Comparison of ENCODE assay signal across 12 cellular contexts in genomic region chr14:95137164-95137803, GRCh38. TPM values are rescaled to one million over a fixed set of nuclear protein-coding genes. Genes with fewer than 3 reads are reported as not detected.
DNase-seq lines count a peak whose midpoint lies in the region; ATAC-seq and TF ChIP-seq lines count a peak whose summit lies in the region.
"Had no signal": no experiment of that assay in that cellular context is flagged by ENCODE, and none has a peak within 500 bp of the region (broad histone marks: within the 10 kb centered on the region; RNA-seq: fewer than 3 reads in every experiment).

No MANE protein-coding gene starts in this region.

- peaks cover 71% of the 10 kb centered on the region for H4K20me1 ChIP-seq in BLaER1

- H3K27me3 Mint-ChIP-seq in endothelial cell (ENCODE audit: unreplicated experiment) (no peaks in the 10 kb centered on the region), HFFc6 (ENCODE audit: insufficient read depth) (peaks cover 2% of the 10 kb centered on the region; the same call in 1 of the 2 replicates)
- no peaks in the 10 kb centered on the region for H3K27me3 Mint-ChIP-seq in activated CD8-positive, alpha-beta memory T cell treated with anti-CD3 and anti-CD28 coated beads, Interleukin-2, amount 10 ng/mL, durations not matched to agents 7 days and 5 days

- H3K4me3 ChIP-seq in BLaER1 (no peak overlapping the region), HUES48 (ENCODE audit: low read depth, low read length) (no peak overlapping the region), rectal smooth muscle tissue (ENCODE audit: low read length) (no peak overlapping the region), aorta (ENCODE audit: low read length in 2 of 2) (no peak overlapping the region), coronary artery (no peak overlapping the region)

- H3K4me1 Mint-ChIP-seq in endothelial cell (ENCODE audit: unreplicated experiment) = peaks cover 18% of the 10 kb centered on the region
- peaks cover 8% of the 10 kb centered on the region for H3K4me1 Mint-ChIP-seq in activated CD8-positive, alpha-beta memory T cell treated with anti-CD3 and anti-CD28 coated beads, Interleukin-2, amount 10 ng/mL, durations not matched to agents 7 days and 5 days
- peaks cover 73% of the 10 kb centered on the region for H3K4me1 Mint-ChIP-seq in HFFc6 (ENCODE audit: low read depth)

- H3K9ac ChIP-seq in BLaER1 (no peak overlapping the region), HUES48 (ENCODE audit: low read depth, low read length) (no peak overlapping the region), rectal smooth muscle tissue (ENCODE audit: low read length) (no peak overlapping the region)

- no peaks in the 10 kb centered on the region for H3K27me3 ChIP-seq in BLaER1
- no peaks in the 10 kb centered on the region for H3K27me3 ChIP-seq in HUES48 (ENCODE audit: control insufficient read depth, insufficient read depth, low read length)
- no peaks in the 10 kb centered on the region for H3K27me3 ChIP-seq in rectal smooth muscle tissue (ENCODE audit: control insufficient read depth, insufficient read depth, low read length)
- no peaks in the 10 kb centered on the region for H3K27me3 ChIP-seq in aorta (ENCODE audit: control insufficient read depth in 1 of 2, insufficient read depth in 2 of 2, low read length in 1 of 2)

- peaks cover 35% of the 10 kb centered on the region for H3K36me3 ChIP-seq in BLaER1
- H3K36me3 ChIP-seq in HUES48 (ENCODE audit: control insufficient read depth, insufficient read depth, low read length) = peaks cover 22% of the 10 kb centered on the region
- H3K36me3 ChIP-seq in rectal smooth muscle tissue (ENCODE audit: control insufficient read depth, insufficient read depth, low read length) = no peaks in the 10 kb centered on the region
- H3K36me3 ChIP-seq in aorta (ENCODE audit: control insufficient read depth in 1 of 2, insufficient read depth in 2 of 2, low read length in 1 of 2) = no peaks in the 10 kb centered on the region

- DNase-seq in endothelial cell (ENCODE audit: low spot score) (no peak), aorta (no peak), coronary artery (ENCODE audit: low spot score) (no peak), HFFc6 (no peak)
- DNase-seq in activated CD8-positive, alpha-beta memory T cell treated with anti-CD3 and anti-CD28 coated beads, Interleukin-2, amount 10 ng/mL, durations not matched to agents 7 days and 5 days = no peak
- DNase-seq: activated effector memory CD4-positive, alpha-beta T cell treated with anti-CD3 and anti-CD28 coated beads, Interleukin-2, amount 50 U/mL, for 16 hours; effector CD4-positive, alpha-beta T cell; NCI-H2171 treated with DMSO at 0.1 percent for 48 hours; SW 1271 had no signal

- no peak overlapping the region for H3K4me3 Mint-ChIP-seq in endothelial cell (ENCODE audit: unreplicated experiment)
- no peak overlapping the region for H3K4me3 Mint-ChIP-seq in activated CD8-positive, alpha-beta memory T cell treated with anti-CD3 and anti-CD28 coated beads, Interleukin-2, amount 10 ng/mL, durations not matched to agents 7 days and 5 days
- no peak overlapping the region for H3K4me3 Mint-ChIP-seq in HFFc6

- no peak overlapping the region for H3K4me2 ChIP-seq in BLaER1

- CTCF ChIA-PET in activated CD8-positive, alpha-beta memory T cell treated with anti-CD3 and anti-CD28 coated beads, Interleukin-2, amount 10 ng/mL, durations not matched to agents 7 days and 5 days (lab: Charles Lee) = no interaction called here

- H3K4me1 ChIP-seq in BLaER1 (peaks cover 43% of the 10 kb centered on the region), HUES48 (ENCODE audit: control insufficient read depth, insufficient read depth, low read length) (peaks cover 43% of the 10 kb centered on the region), rectal smooth muscle tissue (ENCODE audit: control insufficient read depth, insufficient read depth, low read length) (peaks cover 4% of the 10 kb centered on the region), aorta (ENCODE audit: control insufficient read depth in 1 of 2, insufficient read depth in 2 of 2, low read length in 2 of 2) (peaks cover 4% of the 10 kb centered on the region in 2 donors)

- H3K9me3 Mint-ChIP-seq in endothelial cell (ENCODE audit: unreplicated experiment) (no peaks in the 10 kb centered on the region), HFFc6 (no peaks in the 10 kb centered on the region)
- H3K9me3 Mint-ChIP-seq in activated CD8-positive, alpha-beta memory T cell treated with anti-CD3 and anti-CD28 coated beads, Interleukin-2, amount 10 ng/mL, durations not matched to agents 7 days and 5 days (ENCODE audit: low read depth) = no peaks in the 10 kb centered on the region

- no peak for TF ChIP-seq CTCF in endothelial cell (IDR thresholded peaks at IDR 0.05; ENCODE audit: unreplicated experiment)
- no peak for TF ChIP-seq CTCF in coronary artery (IDR thresholded peaks at IDR 0.05)
- TF ChIP-seq CTCF in HFFc6 (IDR thresholded peaks at IDR 0.05) = no peak

- H3K27ac Mint-ChIP-seq in endothelial cell (ENCODE audit: unreplicated experiment) = peak overlapping the region; percentile 89
- no peak overlapping the region for H3K27ac Mint-ChIP-seq in activated CD8-positive, alpha-beta memory T cell treated with anti-CD3 and anti-CD28 coated beads, Interleukin-2, amount 10 ng/mL, durations not matched to agents 7 days and 5 days
- H3K27ac Mint-ChIP-seq in HFFc6 = no peak overlapping the region; the same call in 1 of the 2 replicates

- no peaks in the 10 kb centered on the region for H3K9me3 ChIP-seq in BLaER1
- H3K9me3 ChIP-seq in HUES48 (ENCODE audit: control insufficient read depth, insufficient read depth, low read length) = no peaks in the 10 kb centered on the region
- no peaks in the 10 kb centered on the region for H3K9me3 ChIP-seq in aorta (ENCODE audit: control insufficient read depth, low read length)

- no peak for ATAC-seq in activated CD8-positive, alpha-beta memory T cell treated with anti-CD3 and anti-CD28 coated beads, Interleukin-2, amount 10 ng/mL, durations not matched to agents 7 days and 5 days
- ATAC-seq in aorta (ENCODE audit: low FRiP score) = no peak

- intact Hi-C loops in aorta (cut with DNase I) = no loop called here

- H3K36me3 Mint-ChIP-seq in endothelial cell (ENCODE audit: low read depth, unreplicated experiment) (no peaks in the 10 kb centered on the region), HFFc6 (ENCODE audit: low read depth) (peaks cover 7% of the 10 kb centered on the region; the same call in 1 of the 2 replicates)
- peaks cover 30% of the 10 kb centered on the region for H3K36me3 Mint-ChIP-seq in activated CD8-positive, alpha-beta memory T cell treated with anti-CD3 and anti-CD28 coated beads, Interleukin-2, amount 10 ng/mL, durations not matched to agents 7 days and 5 days

- peak overlapping the region; percentile 4; the same call in 1 of the 2 replicates for H3K27ac ChIP-seq in BLaER1
- H3K27ac ChIP-seq in HUES48 (ENCODE audit: low read depth, low read length) = peak overlapping the region; percentile 58
- H3K27ac ChIP-seq in rectal smooth muscle tissue (ENCODE audit: low read depth, low read length) = peak overlapping the region; percentile 10
- no peak overlapping the region for H3K27ac ChIP-seq in aorta (ENCODE audit: low read depth in 1 of 2, low read length in 2 of 2)
- peak overlapping the region in 1 of 2 donors; percentile 38 for H3K27ac ChIP-seq in coronary artery

RNA-seq across cellular contexts. Expression of gene DICER1, which starts 20.0 kb away (rescaled TPM):
- total RNA-seq in endothelial cell (ENCODE audit: unreplicated experiment) (69.2 TPM), aorta (10 to 100 TPM; 60.9 to 73.6 TPM)
- 10 to 100 TPM; 61.4 to 75.6 TPM for total RNA-seq in activated CD8-positive, alpha-beta memory T cell treated with anti-CD3 and anti-CD28 coated beads, Interleukin-2, amount 10 ng/mL, durations not matched to agents 7 days and 5 days
- 10 to 100 TPM in 1 of 2 donors, 1 to 10 TPM in 1; 6.4 to 11.3 TPM for polyA plus RNA-seq in aorta
- total RNA-seq in HFFc6 (2021; fragmentation: NEBNext Ultra II Directional; extraction: Animal tissue kit (Norgen Biotek cat#: 25700)) = 10 to 100 TPM; 34.0 to 40.0 (median 37.6) TPM

Comparison
In these comparisons a context has a peak if more than half of its experiments do, and no peak if none do; other contexts are left out.
1. H3K27ac ChIP-seq: peak in BLaER1 (single experiment), HUES48 (single experiment) and rectal smooth muscle tissue (single experiment); none in aorta (0 of 2).